8 cellular contexts compared by ENCODE assay signal in genomic region chr11:18321622-18321990, GRCh38. TPM values are rescaled to one million over a fixed set of nuclear protein-coding genes. Genes with fewer than 3 reads are reported as not detected.
A peak's percentile ranks its signal among the peaks of the same experiment; 100 is the strongest.
DNase-seq lines count a peak whose midpoint lies in the region; FAIRE-seq and TF ChIP-seq lines count a peak whose summit lies in the region.

No MANE protein-coding gene starts in this region.

- no peaks in the 10 kb centered on the region for H3K9me1 ChIP-seq in endothelial cell of umbilical vein (replicated peaks; ENCODE audit: control insufficient read depth, extremely low read depth, insufficient read depth, low read length)

- CTCF ChIA-PET in HEK293 (lab: Yijun Ruan, JAX) (interaction anchor here (1.0 to 1.7 kb wide), 3 partner anchors 14 to 78 kb away, joined by 3 to 4 read pairs (median 3); no protein-coding TSS in a partner anchor), PC-9 (lab: Charles Lee) (interaction anchor here (0.5 to 0.7 kb wide), 2 partner anchors 58 to 207 kb away, joined by 3 to 4 read pairs; no protein-coding TSS in a partner anchor), endothelial cell of umbilical vein (lab: Charles Lee) (interaction anchor here (0.6 to 2.6 kb wide), 4 partner anchors 13 to 291 kb away, joined by 3 to 13 read pairs (median 3); partner anchors contain the start of gene LDHA)

- TF ChIP-seq CTCF in GM13977 (IDR thresholded peaks at IDR 0.05; ENCODE audit: extremely low read depth, insufficient read depth, missing control alignments) (peak; percentile 4), HEK293 (tag by site-specific recombination; IDR thresholded peaks at IDR 0.05) (no peak), PC-9 (conservative IDR thresholded peaks at IDR 0.05) (no peak), endothelial cell of umbilical vein (IDR thresholded peaks at IDR 0.05; ENCODE audit: extremely low read depth in 1 of 2, insufficient read depth in 1 of 2, low read depth in 1 of 2, low read length in 2 of 2) (no peak), neutrophil (IDR thresholded peaks at IDR 0.05) (no peak)

- H3K27me3 ChIP-seq in PC-9 (ENCODE audit: insufficient read depth, low read depth) (no peaks in the 10 kb centered on the region), endothelial cell of umbilical vein (ENCODE audit: control insufficient read depth in 2 of 2, insufficient read depth in 2 of 2, low read length in 2 of 2) (no peaks in the 10 kb centered on the region), neutrophil (no peaks in the 10 kb centered on the region)

- in situ Hi-C loops in GM13977 (cut with MboI; ENCODE audit: low pct_unique_long_range_greater_than_20kb, low sequenced_read_pairs, unreplicated experiment): no loop called here
- in situ Hi-C loops in G401 (cut with HindIII; ENCODE audit: low sequenced_read_pairs): no loop called here

- H3K4me1 ChIP-seq in HEK293 (ENCODE audit: control insufficient read depth, insufficient read depth, low read length) (no peaks in the 10 kb centered on the region), PC-9 (replicated peaks; ENCODE audit: insufficient read depth) (peaks cover 46% of the 10 kb centered on the region), endothelial cell of umbilical vein (ENCODE audit: control insufficient read depth, extremely low read depth, insufficient read depth, low read length) (peaks cover 31% of the 10 kb centered on the region), neutrophil (ENCODE audit: control insufficient read depth in 1 of 2, insufficient read depth in 1 of 2, low read depth in 1 of 2, low read length in 1 of 2) (peaks cover 32 to 39% of the 10 kb centered on the region in 2 experiments)

- no peak for FAIRE-seq in endothelial cell of umbilical vein (lab: Jason Lieb, UNC)

- intact Hi-C loops in PC-9 (cut with micrococcal nuclease; ENCODE audit: unreplicated experiment): loop anchor here (5.0 kb wide), 1 partner anchor 206 kb away; the partner anchor contains the start of gene TSG101
- intact Hi-C loops in endothelial cell of umbilical vein (cut with micrococcal nuclease): loop anchor here (5.0 kb wide), 4 partner anchors 214 to 1244 kb away; partner anchors contain the start of genes PIK3C2A, RPS13, SAAL1 and SERGEF

- peaks cover 20% of the 10 kb centered on the region; the same call in 1 of the 2 replicates for H3F3A ChIP-seq in PC-9 (ENCODE audit: insufficient read depth, low read depth)

- H3K4me2 ChIP-seq in PC-9: peak overlapping the region; percentile 85
- H3K4me2 ChIP-seq in endothelial cell of umbilical vein (ENCODE audit: insufficient read depth, low read length): peak overlapping the region; percentile 94

- peak overlapping the region; percentile 88 for H3K9ac ChIP-seq in endothelial cell of umbilical vein (replicated peaks; ENCODE audit: extremely low read depth, insufficient read depth, low read length)

- H4K20me1 ChIP-seq in PC-9 (ENCODE audit: insufficient read depth) (peaks cover 8% of the 10 kb centered on the region; the same call in 1 of the 2 replicates), endothelial cell of umbilical vein (replicated peaks; ENCODE audit: control insufficient read depth, extremely low read depth, insufficient read depth, low read length) (no peaks in the 10 kb centered on the region)

- DNase-seq in GM13977 (ENCODE audit: low spot score) (peak; percentile 16), PC-9 (no peak), endothelial cell of umbilical vein (ENCODE audit: low read depth, low spot score) (no peak), pons (ENCODE audit: low spot score) (no peak), DMS53 treated with DMSO at 0.1 percent for 48 hours (lab: John Stamatoyannopoulos, UW; ENCODE audit: unreplicated experiment) (no peak), G401 (ENCODE audit: low spot score) (no peak)

- no peak for TF ChIP-seq POLR2A in endothelial cell of umbilical vein (IDR thresholded peaks at IDR 0.05; ENCODE audit: low read depth, low read length)

- H3K36me3 ChIP-seq in HEK293 (ENCODE audit: control insufficient read depth in 2 of 2, insufficient read depth in 1 of 2, low read length in 2 of 2) (peaks cover 0 to 28% of the 10 kb centered on the region in 2 experiments; a peak in 1 of 3 replicates), PC-9 (ENCODE audit: low read depth) (peaks cover 23% of the 10 kb centered on the region), endothelial cell of umbilical vein (ENCODE audit: control insufficient read depth in 2 of 2, extremely low read depth in 1 of 2, insufficient read depth in 2 of 2, low read length in 2 of 2) (peaks cover 0 to 1% of the 10 kb centered on the region in 2 experiments), neutrophil (peaks cover 6% of the 10 kb centered on the region)

- BruUV-seq in PC-9 (replicated peaks; lab: Mats Ljungman, UMichigan) (TSS peak; percentile 84), endothelial cell of umbilical vein (replicated peaks; lab: Mats Ljungman, UMichigan) (TSS peak; percentile 71)

- dilution Hi-C loops in endothelial cell of umbilical vein (cut with MboI; ENCODE audit: extremely low pct_ligation_motif_present, low sequenced_read_pairs): no loop called here

- H3K79me2 ChIP-seq in PC-9 (ENCODE audit: low read depth) (peaks cover 89% of the 10 kb centered on the region), endothelial cell of umbilical vein (ENCODE audit: control insufficient read depth, insufficient read depth, low read length) (peaks cover 50% of the 10 kb centered on the region)

- peak overlapping the region; percentile 69; the same call in 1 of the 2 replicates for H3K27ac ChIP-seq in HEK293 (ENCODE audit: extremely low read depth, low read depth, low read length)
- H3K27ac ChIP-seq in PC-9: peak overlapping the region; percentile 93
- peak overlapping the region; percentile 79 for H3K27ac ChIP-seq in endothelial cell of umbilical vein (ENCODE audit: insufficient read depth, low read depth, low read length)
- peak overlapping the region; percentile 95 for H3K27ac ChIP-seq in neutrophil

- peak overlapping the region; percentile 95 for H2AFZ ChIP-seq in PC-9
- peak overlapping the region; percentile 52 for H2AFZ ChIP-seq in endothelial cell of umbilical vein (ENCODE audit: low read depth, low read length)

- POLR2A ChIA-PET in HEK293 (lab: Yijun Ruan, JAX) (interaction anchor here (0.8 to 3.8 kb wide), 8 partner anchors 8 to 206 kb away, joined by 3 to 30 read pairs (median 4); partner anchors contain the start of gene LDHA), PC-9 (lab: Charles Lee; ENCODE audit: unreplicated experiment) (interaction anchor here (0.6 to 1.1 kb wide), 3 partner anchors 8 to 194 kb away, joined by 3 to 11 read pairs (median 3); no protein-coding TSS in a partner anchor), endothelial cell of umbilical vein (lab: Charles Lee) (interaction anchor here (1.1 to 2.0 kb wide), 3 partner anchors 8 to 73 kb away, joined by 3 to 15 read pairs (median 5); partner anchors contain the start of gene LDHA)

- no peaks in the 10 kb centered on the region for H3K9me2 ChIP-seq in PC-9 (ENCODE audit: insufficient read depth)

- H3K4me3 ChIP-seq in HEK293 (ENCODE audit: low read depth, low read length): peak overlapping the region; percentile 100
- H3K4me3 ChIP-seq in PC-9: peak overlapping the region; percentile 82
- peak overlapping the region; percentile 58 to 90 (median 60) for H3K4me3 ChIP-seq in endothelial cell of umbilical vein (replicated peaks in 1 of 3; ENCODE audit: insufficient read depth in 1 of 3, low read depth in 1 of 3, low read length in 3 of 3)
- H3K4me3 ChIP-seq in neutrophil (ENCODE audit: low read depth in 1 of 2, low read length in 1 of 2): peak overlapping the region; percentile 85 to 87

- H3K9me3 ChIP-seq in HEK293 (ENCODE audit: control insufficient read depth, insufficient read depth, low read depth, low read length) (no peaks in the 10 kb centered on the region), PC-9 (ENCODE audit: insufficient read depth, low read depth) (no peaks in the 10 kb centered on the region), endothelial cell of umbilical vein (replicated peaks; ENCODE audit: control insufficient read depth, insufficient read depth, low read length) (no peaks in the 10 kb centered on the region), neutrophil (no peaks in the 10 kb centered on the region)

TF ChIP-seq in endothelial cell of umbilical vein, 7 proteins besides CTCF, POLR2A, EP300 and RAD21 (continues in another document):
- TF ChIP-seq MYC (IDR thresholded peaks at IDR 0.05; ENCODE audit: low read depth, low read length): no peak

RNA-seq across cellular contexts. Expression of gene HPS5, which starts 0.3 kb away (rescaled TPM):
- total RNA-seq in PC-9 (2021): 35.2 and 39.2 TPM in 2 replicates
- 14.1 and 15.6 TPM in 2 replicates for total RNA-seq in endothelial cell of umbilical vein
- 3.3 and 4.7 TPM in 2 replicates for polyA plus RNA-seq in endothelial cell of umbilical vein
- polyA plus RNA-seq in endothelial cell of umbilical vein (2011; cell fraction: cytosol; rRNA removed): 6.2 and 6.3 TPM in 2 replicates
- 9.2 and 13.2 TPM in 2 replicates for polyA plus RNA-seq in endothelial cell of umbilical vein (2011; cell fraction: nucleus; rRNA removed)
- 10.2 and 13.1 TPM in 2 replicates for polyA plus RNA-seq in endothelial cell of umbilical vein (2012)
- polyA minus RNA-seq in endothelial cell of umbilical vein: 25.3 and 27.9 TPM in 2 replicates
- 17.6 TPM for polyA minus RNA-seq in endothelial cell of umbilical vein (2011; cell fraction: cytosol; rRNA and poly(A)+ RNA removed)
- 12.3 and 15.0 TPM in 2 replicates for polyA minus RNA-seq in endothelial cell of umbilical vein (2011; cell fraction: nucleus; rRNA and poly(A)+ RNA removed)
- 26.4 and 33.0 TPM in 2 replicates for total RNA-seq in G401 (2014; rRNA removed; shearing (Covaris generic))

RNA-seq across cellular contexts. Expression of gene GTF2H1, which starts 0.8 kb away (rescaled TPM):
- 72.9 and 89.1 TPM in 2 replicates for total RNA-seq in PC-9 (2021)
- total RNA-seq in endothelial cell of umbilical vein: 44.4 and 47.7 TPM in 2 replicates
- polyA plus RNA-seq in endothelial cell of umbilical vein: 14.2 and 15.7 TPM in 2 replicates
- 24.0 and 27.7 TPM in 2 replicates for polyA plus RNA-seq in endothelial cell of umbilical vein (2011; cell fraction: cytosol; rRNA removed)
- 36.4 and 42.8 TPM in 2 replicates for polyA plus RNA-seq in endothelial cell of umbilical vein (2011; cell fraction: nucleus; rRNA removed)
- polyA plus RNA-seq in endothelial cell of umbilical vein (2012): 33.0 and 44.0 TPM in 2 replicates
- 22.1 and 32.9 TPM in 2 replicates for polyA minus RNA-seq in endothelial cell of umbilical vein
- polyA minus RNA-seq in endothelial cell of umbilical vein (2011; cell fraction: cytosol; rRNA and poly(A)+ RNA removed): 27.7 TPM
- polyA minus RNA-seq in endothelial cell of umbilical vein (2011; cell fraction: nucleus; rRNA and poly(A)+ RNA removed): 30.4 and 58.1 TPM in 2 replicates
- 67.3 and 111 TPM in 2 replicates for total RNA-seq in G401 (2014; rRNA removed; shearing (Covaris generic))

RNA-seq across cellular contexts. Expression of gene SAA1, which starts 55.5 kb away (rescaled TPM):
- total RNA-seq in PC-9 (2021) (1.9 TPM in 1 of 2 replicates, not detected in the other), endothelial cell of umbilical vein (not detected in 2 replicates)
- not detected in 2 replicates for polyA plus RNA-seq in endothelial cell of umbilical vein
- polyA plus RNA-seq in endothelial cell of umbilical vein (2011; cell fraction: cytosol; rRNA removed): not detected in 2 replicates
- polyA plus RNA-seq in endothelial cell of umbilical vein (2011; cell fraction: nucleus; rRNA removed): not detected in 2 replicates
- polyA plus RNA-seq in endothelial cell of umbilical vein (2012): not detected in 2 replicates
- polyA minus RNA-seq in endothelial cell of umbilical vein: not detected in 2 replicates
- polyA minus RNA-seq in endothelial cell of umbilical vein (2011; cell fraction: cytosol; rRNA and poly(A)+ RNA removed): not detected
- polyA minus RNA-seq in endothelial cell of umbilical vein (2011; cell fraction: nucleus; rRNA and poly(A)+ RNA removed): not detected in 2 replicates
- total RNA-seq in G401 (2014; rRNA removed; shearing (Covaris generic)): 3.3 and 4.6 TPM in 2 replicates
